In genomic region chr9:37030591-37030939, GRCh38 we compare ENCODE assay signal across 14 cellular contexts. TPM values are rescaled to one million over a fixed set of nuclear protein-coding genes. Genes with fewer than 3 reads are reported as not detected.
DNase-seq lines count a peak whose midpoint lies in the region; ATAC-seq and TF ChIP-seq lines count a peak whose summit lies in the region.
"Had no signal": no experiment of that assay in that cellular context is flagged by ENCODE, and none has a peak within 500 bp of the region (broad histone marks: within the 10 kb centered on the region; RNA-seq: fewer than 3 reads in every experiment).

No MANE protein-coding gene starts in this region.

- H3K9me2 ChIP-seq in Loucy (replicated peaks; ENCODE audit: low read depth, low read length), result no peaks in the 10 kb centered on the region

- H3K9me3 ChIP-seq in Loucy (ENCODE audit: insufficient read depth, low read depth, low read length) (no peaks in the 10 kb centered on the region), iPS-18a (ENCODE audit: control insufficient read depth, low read depth, low read length) (no peaks in the 10 kb centered on the region)
- H3K9me3 ChIP-seq: suprapubic skin had no signal

- CTCF ChIA-PET in activated CD4-positive, alpha-beta memory T cell treated with anti-CD3 and anti-CD28 coated beads for 36 hours (lab: Charles Lee), result interaction anchor here (1.7 kb wide), 1 partner anchor 34 kb away, joined by 5 read pairs; no protein-coding TSS in a partner anchor

- H3F3A ChIP-seq in Loucy (ENCODE audit: low read depth), result no peaks in the 10 kb centered on the region

- no peaks in the 10 kb centered on the region for H3K36me3 ChIP-seq in Loucy (ENCODE audit: insufficient read depth, low read length)
- no peaks in the 10 kb centered on the region for H3K36me3 ChIP-seq in iPS-18a (ENCODE audit: control insufficient read depth, low read depth, low read length)
- H3K36me3 ChIP-seq: suprapubic skin had no signal

- H2AFZ ChIP-seq in Loucy (ENCODE audit: low read length), result no peak overlapping the region
- H2AFZ ChIP-seq: parathyroid adenoma had no signal

- H3K27me3 Mint-ChIP-seq in activated CD4-positive, alpha-beta memory T cell treated with anti-CD3 and anti-CD28 coated beads for 36 hours, result peaks cover 88% of the 10 kb centered on the region

- H3K4me3 ChIP-seq in Loucy (ENCODE audit: low read length, poor library complexity, severe bottlenecking), result peak overlapping the region; percentile 55
- H3K4me3 ChIP-seq in iPS-18a (ENCODE audit: low read length), result peak overlapping the region; percentile 58
- H3K4me3 ChIP-seq: suprapubic skin had no signal

- POLR2A ChIA-PET in activated CD4-positive, alpha-beta memory T cell treated with anti-CD3 and anti-CD28 coated beads for 36 hours (lab: Charles Lee), result no interaction called here

- no peaks in the 10 kb centered on the region for H3K79me2 ChIP-seq in Loucy (ENCODE audit: insufficient read depth, low read length)
- H3K79me2 ChIP-seq: parathyroid adenoma had no signal

- intact Hi-C loops in activated CD4-positive, alpha-beta memory T cell treated with anti-CD3 and anti-CD28 coated beads for 36 hours (cut with micrococcal nuclease), result loop anchor here (5.0 kb wide), 1 partner anchor 272 kb away; no protein-coding TSS in a partner anchor

- no peaks in the 10 kb centered on the region for H3K27me3 ChIP-seq in Loucy (ENCODE audit: insufficient read depth, low read length, poor library complexity, severe bottlenecking)
- peaks cover 98% of the 10 kb centered on the region for H3K27me3 ChIP-seq in iPS-18a (ENCODE audit: control insufficient read depth, insufficient read depth, low read length)

- H3K4me1 ChIP-seq in Loucy (ENCODE audit: insufficient read depth, low read length, poor library complexity, severe bottlenecking) (peaks cover 4% of the 10 kb centered on the region), iPS-18a (ENCODE audit: control insufficient read depth, low read depth, low read length) (peaks cover 32% of the 10 kb centered on the region)
- H3K4me1 ChIP-seq: parathyroid adenoma had no signal

- H3K9ac ChIP-seq in Loucy (ENCODE audit: low read depth, low read length, poor library complexity, severe bottlenecking) (no peak overlapping the region), iPS-18a (ENCODE audit: low read length) (no peak overlapping the region)
- H3K9ac ChIP-seq: parathyroid adenoma had no signal

- no peak overlapping the region for H3K27ac ChIP-seq in iPS-18a (ENCODE audit: low read length)
- H3K27ac ChIP-seq: parathyroid adenoma, suprapubic skin had no signal

- no peaks in the 10 kb centered on the region for H4K20me1 ChIP-seq in Loucy (ENCODE audit: insufficient read depth, low read length, poor library complexity, severe bottlenecking)

- peak overlapping the region; percentile 61 for H3K4me2 ChIP-seq in Loucy (ENCODE audit: low read depth, low read length, poor library complexity, severe bottlenecking)

- DNase-seq in ELR (ENCODE audit: low read depth) (peak; percentile 20), NCI-H1436 (lab: John Stamatoyannopoulos, UW) (no peak), NCI-H510A treated with DMSO at 0.1 percent for 48 hours (lab: John Stamatoyannopoulos, UW) (no peak), HPDE6-E6E7 (ENCODE audit: extremely low spot score) (no peak)
- DNase-seq in activated CD4-positive, alpha-beta memory T cell treated with anti-CD3 and anti-CD28 coated beads for 36 hours, result no peak
- DNase-seq: Calu3; central memory CD4-positive, alpha-beta T cell; left colon; NCI-H1417 had no signal

- TF ChIP-seq CTCF in Loucy (conservative IDR thresholded peaks at IDR 0.05; ENCODE audit: low read length), result no peak

- H3K36me3 Mint-ChIP-seq in activated CD4-positive, alpha-beta memory T cell treated with anti-CD3 and anti-CD28 coated beads for 36 hours, result no peaks in the 10 kb centered on the region

- no peaks in the 10 kb centered on the region for H3K9me3 Mint-ChIP-seq in activated CD4-positive, alpha-beta memory T cell treated with anti-CD3 and anti-CD28 coated beads for 36 hours

- peak; percentile 24 for ATAC-seq in GM19395 (IDR thresholded peaks at IDR 0.05; ENCODE audit: unreplicated experiment)
- ATAC-seq: left colon had no signal

- H3K27ac Mint-ChIP-seq in activated CD4-positive, alpha-beta memory T cell treated with anti-CD3 and anti-CD28 coated beads for 36 hours, result no peak overlapping the region

- H3K4me3 Mint-ChIP-seq in activated CD4-positive, alpha-beta memory T cell treated with anti-CD3 and anti-CD28 coated beads for 36 hours, result no peak overlapping the region

- peaks cover 51% of the 10 kb centered on the region for H3K4me1 Mint-ChIP-seq in activated CD4-positive, alpha-beta memory T cell treated with anti-CD3 and anti-CD28 coated beads for 36 hours (ENCODE audit: low read depth)

RNA-seq across cellular contexts. Expression of gene PAX5, which starts 3.5 kb away (rescaled TPM):
- total RNA-seq in activated CD4-positive, alpha-beta memory T cell treated with anti-CD3 and anti-CD28 coated beads for 36 hours, result under 1 TPM; 0.12 to 0.15 TPM
- total RNA-seq: Calu3 had no signal
